In genomic region chr22:39152024-39152510, GRCh38 we compare ENCODE assay signal across 8 cellular contexts. TPM values are rescaled to one million over a fixed set of nuclear protein-coding genes. Genes with fewer than 3 reads are reported as not detected.
DNase-seq lines count a peak whose midpoint lies in the region; ATAC-seq and TF ChIP-seq lines count a peak whose summit lies in the region.

No MANE protein-coding gene starts in this region.

- peak overlapping the region; percentile 63 for H3K4me3 ChIP-seq in PC-3 (ENCODE audit: low read length)
- H3K4me3 ChIP-seq in epithelial cell of proximal tubule (ENCODE audit: low read depth, low read length), result peak overlapping the region; percentile 68
- H3K4me3 ChIP-seq in parathyroid adenoma (ENCODE audit: low read depth, low read length), result peak overlapping the region; percentile 68

- peak overlapping the region; percentile 77 for H3K4me3 Mint-ChIP-seq in Calu3 (ENCODE audit: low read depth, unreplicated experiment)

- DNase-seq in Calu3, result no peak
- no peak for DNase-seq in PC-3
- no peak for DNase-seq in epithelial cell of proximal tubule (ENCODE audit: low read depth)
- DNase-seq in middle frontal gyrus (ENCODE audit: extremely low spot score, low spot score), result no peak
- no peak for DNase-seq in NCI-H345 treated with DMSO at 0.1 percent for 48 hours (lab: John Stamatoyannopoulos, UW; ENCODE audit: unreplicated experiment)

- H3K9ac ChIP-seq in PC-3 (ENCODE audit: low read length) (peak overlapping the region; percentile 27; the same call in 1 of the 2 replicates), parathyroid adenoma (peak overlapping the region; percentile 37)

- H3K9me3 Mint-ChIP-seq in Calu3 (ENCODE audit: low read depth, unreplicated experiment), result no peaks in the 10 kb centered on the region

- H3K27ac ChIP-seq in PC-3 (ENCODE audit: low read length) (no peak overlapping the region), parathyroid adenoma (peak overlapping the region; percentile 71)

- POLR2A ChIA-PET in PC-3 (lab: Charles Lee; ENCODE audit: unreplicated experiment), result no interaction called here

- no peaks in the 10 kb centered on the region for H3F3A ChIP-seq in PC-3 (ENCODE audit: low read length, unreplicated experiment)

- H3K4me1 Mint-ChIP-seq in Calu3 (ENCODE audit: low read depth, unreplicated experiment), result peaks cover 12% of the 10 kb centered on the region

- no TSS peak for BruUV-seq in Calu3 (replicated peaks; lab: Mats Ljungman, UMichigan)
- BruUV-seq in PC-3 (replicated peaks; lab: Mats Ljungman, UMichigan), result no TSS peak

- H3K4me1 ChIP-seq in PC-3 (ENCODE audit: insufficient read depth, low read length) (peaks cover 5% of the 10 kb centered on the region; the same call in 1 of the 2 replicates), parathyroid adenoma (no peaks in the 10 kb centered on the region)

- H3K36me3 ChIP-seq in PC-3 (ENCODE audit: low read depth, low read length), result no peaks in the 10 kb centered on the region
- H3K36me3 ChIP-seq in parathyroid adenoma (ENCODE audit: control insufficient read depth, insufficient read depth, low read length), result no peaks in the 10 kb centered on the region

- H4K20me1 ChIP-seq in PC-3 (ENCODE audit: low read length), result no peaks in the 10 kb centered on the region

- H3K9me2 ChIP-seq in PC-3 (replicated peaks; ENCODE audit: low read length), result no peaks in the 10 kb centered on the region

- H3K79me2 ChIP-seq in PC-3 (ENCODE audit: low read length) (no peaks in the 10 kb centered on the region), parathyroid adenoma (no peaks in the 10 kb centered on the region)

- no peaks in the 10 kb centered on the region for H3K27me3 ChIP-seq in PC-3 (ENCODE audit: low read length)
- H3K27me3 ChIP-seq in parathyroid adenoma (ENCODE audit: control insufficient read depth, insufficient read depth, low read length), result no peaks in the 10 kb centered on the region

- ATAC-seq in PC-3, result no peak
- no peak for ATAC-seq in GM19395 (IDR thresholded peaks at IDR 0.05; ENCODE audit: unreplicated experiment)
- no peak for ATAC-seq in HG02623 (IDR thresholded peaks at IDR 0.05; ENCODE audit: unreplicated experiment)

- H3K4me2 ChIP-seq in PC-3 (ENCODE audit: low read length) (peak overlapping the region; percentile 80), parathyroid adenoma (ENCODE audit: low read length) (peak overlapping the region; percentile 88)

- no peaks in the 10 kb centered on the region for H3K9me3 ChIP-seq in PC-3 (ENCODE audit: low read length)
- H3K9me3 ChIP-seq in parathyroid adenoma (ENCODE audit: control insufficient read depth, low read length), result no peaks in the 10 kb centered on the region

- peaks cover 42% of the 10 kb centered on the region for H3K27me3 Mint-ChIP-seq in Calu3 (ENCODE audit: unreplicated experiment)

- H2AFZ ChIP-seq in PC-3 (ENCODE audit: low read length) (peak overlapping the region; percentile 50; the same call in 1 of the 2 replicates), parathyroid adenoma (peak overlapping the region; percentile 69)

- TF ChIP-seq CTCF in Calu3 (IDR thresholded peaks at IDR 0.05; ENCODE audit: unreplicated experiment), result no peak
- no peak for TF ChIP-seq CTCF in PC-3 (conservative IDR thresholded peaks at IDR 0.05; ENCODE audit: low read depth, low read length)
- no peak for TF ChIP-seq CTCF in epithelial cell of proximal tubule (conservative IDR thresholded peaks at IDR 0.05; ENCODE audit: low read depth, low read length)
- no peak for TF ChIP-seq CTCF in parathyroid adenoma (IDR thresholded peaks at IDR 0.05)

- CTCF ChIA-PET in Calu3 (lab: Charles Lee), result interaction anchor here (1.4 kb wide), 1 partner anchor 89 kb away, joined by 4 read pairs; no protein-coding TSS in a partner anchor
- CTCF ChIA-PET in PC-3 (lab: Charles Lee), result no interaction called here

- intact Hi-C loops in Calu3 (cut with micrococcal nuclease; ENCODE audit: unreplicated experiment), result no loop called here
- intact Hi-C loops in PC-3 (cut with micrococcal nuclease), result loop anchor here (5.0 kb wide), 1 partner anchor 165 kb away; the partner anchor contains the start of gene RPL3

- H3K27ac Mint-ChIP-seq in Calu3 (ENCODE audit: unreplicated experiment), result no peak overlapping the region

- H3K36me3 Mint-ChIP-seq in Calu3 (ENCODE audit: insufficient read depth, unreplicated experiment), result peaks cover 23% of the 10 kb centered on the region

RNA-seq across cellular contexts. Expression of gene CBX7, which starts 0.4 kb away (rescaled TPM):
- total RNA-seq in Calu3 (2022), result 10.5 and 11.8 TPM in 2 replicates
- 8.0 and 8.6 TPM in 2 replicates for total RNA-seq in PC-3 (2014; rRNA removed)
- 1.7 and 5.8 TPM in 2 replicates for total RNA-seq in epithelial cell of proximal tubule

RNA-seq across cellular contexts. Expression of gene APOBEC3H, which starts 55.0 kb away (rescaled TPM):
- total RNA-seq in Calu3 (2022), result not detected in 2 replicates
- 0.87 TPM in 1 of 2 replicates, not detected in the other for total RNA-seq in PC-3 (2014; rRNA removed)
- not detected in 2 replicates for total RNA-seq in epithelial cell of proximal tubule
